1 cellular context compared by ENCODE assay signal in genomic region chr12:62466596-62467411, GRCh38.
TF ChIP-seq lines count a peak whose summit lies in the region.

TSS of gene MON2 (plus strand) at chr12:62466826. CDS start at chr12:62467208, 382 bp downstream.

TF ChIP-seq in K562, 482 proteins besides CTCF, POLR2A, EP300 and RAD21 (continued from another document and continues in another):
- TF ChIP-seq, protein P1, sequence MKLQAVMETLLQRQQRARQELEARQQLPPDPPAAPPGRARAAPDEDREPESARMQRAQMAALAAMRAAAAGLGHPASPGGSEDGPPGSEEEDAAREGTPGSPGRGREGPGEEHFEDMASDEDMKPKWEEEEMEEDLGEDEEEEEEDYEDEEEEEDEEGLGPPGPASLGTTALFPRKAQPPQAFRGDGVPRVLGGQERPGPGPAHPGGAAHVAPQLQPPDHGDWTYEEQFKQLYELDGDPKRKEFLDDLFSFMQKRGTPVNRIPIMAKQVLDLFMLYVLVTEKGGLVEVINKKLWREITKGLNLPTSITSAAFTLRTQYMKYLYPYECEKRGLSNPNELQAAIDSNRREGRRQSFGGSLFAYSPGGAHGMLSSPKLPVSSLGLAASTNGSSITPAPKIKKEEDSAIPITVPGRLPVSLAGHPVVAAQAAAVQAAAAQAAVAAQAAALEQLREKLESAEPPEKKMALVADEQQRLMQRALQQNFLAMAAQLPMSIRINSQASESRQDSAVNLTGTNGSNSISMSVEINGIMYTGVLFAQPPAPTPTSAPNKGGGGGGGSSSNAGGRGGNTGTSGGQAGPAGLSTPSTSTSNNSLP (IDR thresholded peaks at IDR 0.05; ENCODE audit: borderline replicate concordance, low read depth, low read length): no peak
- TF ChIP-seq ETS1 (conservative IDR thresholded peaks at IDR 0.05; ENCODE audit: control insufficient read depth, low read depth, low read length) (peak; percentile 82), ELF2 (CRISPR knock-in tag; IDR thresholded peaks at IDR 0.05) (peak; percentile 93), LCOR (CRISPR knock-in tag; IDR thresholded peaks at IDR 0.05) (0 out of 2 replicates have a peak, but pooled peaks have one; percentile 45), TSC22D4 (tag; IDR thresholded peaks at IDR 0.05) (no peak), MTA3 (IDR thresholded peaks at IDR 0.05; ENCODE audit: borderline replicate concordance) (0 out of 2 replicates have a peak, but pooled peaks have one; percentile 17), HCFC1 (IDR thresholded peaks at IDR 0.05; ENCODE audit: low read depth, low read length) (peak; percentile 73), ATF1 (CRISPR knock-in tag; IDR thresholded peaks at IDR 0.05) (no peak), ATF1 (tag; IDR thresholded peaks at IDR 0.05) (peak; percentile 94), ZNF407 (IDR thresholded peaks at IDR 0.05; ENCODE audit: low read depth) (no peak), TFAM (CRISPR knock-in tag; conservative IDR thresholded peaks at IDR 0.05) (no peak), ZNF282 (CRISPR knock-in tag; IDR thresholded peaks at IDR 0.05) (no peak), IRF9 (tag; IDR thresholded peaks at IDR 0.05) (no peak), JUN (IDR thresholded peaks at IDR 0.05; ENCODE audit: borderline replicate concordance, low read depth, low read length) (0 out of 2 replicates have a peak, but pooled peaks have one; percentile 20), JUN (CRISPR knock-in tag; IDR thresholded peaks at IDR 0.05; ENCODE audit: borderline replicate concordance) (no peak; the same call in 1 of the 2 replicates), TOE1 (IDR thresholded peaks at IDR 0.05; ENCODE audit: borderline replicate concordance) (no peak), TOE1 (CRISPR knock-in tag; IDR thresholded peaks at IDR 0.05; ENCODE audit: borderline replicate concordance, low read depth) (no peak), SIN3A (IDR thresholded peaks at IDR 0.05; ENCODE audit: borderline replicate concordance in 2 of 2, control insufficient read depth in 1 of 2, low read depth in 2 of 2, low read length in 2 of 2) (peak; percentile 53 to 82; a peak in 2 of 4 replicates), TAF15 (IDR thresholded peaks at IDR 0.05; ENCODE audit: low read depth, low read length) (no peak), L3MBTL2 (IDR thresholded peaks at IDR 0.05) (peak; percentile 79), TCF7 (IDR thresholded peaks at IDR 0.05; ENCODE audit: borderline replicate concordance) (peak; percentile 60; the same call in 1 of the 2 replicates), RHOXF2B (CRISPR knock-in tag; conservative IDR thresholded peaks at IDR 0.05) (no peak), TEAD1 (CRISPR knock-in tag; IDR thresholded peaks at IDR 0.05) (peak in 1 of 2 experiments; percentile 20; a peak in 2 of 4 replicates), NCOA6 (IDR thresholded peaks at IDR 0.05) (no peak), RBFOX2 (IDR thresholded peaks at IDR 0.05; ENCODE audit: low read depth, low read length) (peak; percentile 98), PHF8 (IDR thresholded peaks at IDR 0.05; ENCODE audit: borderline replicate concordance, low read length) (peak; percentile 99), IRF2 (CRISPR knock-in tag; IDR thresholded peaks at IDR 0.05) (no peak), PPARD (CRISPR knock-in tag; IDR thresholded peaks at IDR 0.05) (no peak)
- TF ChIP-seq, protein P2, sequence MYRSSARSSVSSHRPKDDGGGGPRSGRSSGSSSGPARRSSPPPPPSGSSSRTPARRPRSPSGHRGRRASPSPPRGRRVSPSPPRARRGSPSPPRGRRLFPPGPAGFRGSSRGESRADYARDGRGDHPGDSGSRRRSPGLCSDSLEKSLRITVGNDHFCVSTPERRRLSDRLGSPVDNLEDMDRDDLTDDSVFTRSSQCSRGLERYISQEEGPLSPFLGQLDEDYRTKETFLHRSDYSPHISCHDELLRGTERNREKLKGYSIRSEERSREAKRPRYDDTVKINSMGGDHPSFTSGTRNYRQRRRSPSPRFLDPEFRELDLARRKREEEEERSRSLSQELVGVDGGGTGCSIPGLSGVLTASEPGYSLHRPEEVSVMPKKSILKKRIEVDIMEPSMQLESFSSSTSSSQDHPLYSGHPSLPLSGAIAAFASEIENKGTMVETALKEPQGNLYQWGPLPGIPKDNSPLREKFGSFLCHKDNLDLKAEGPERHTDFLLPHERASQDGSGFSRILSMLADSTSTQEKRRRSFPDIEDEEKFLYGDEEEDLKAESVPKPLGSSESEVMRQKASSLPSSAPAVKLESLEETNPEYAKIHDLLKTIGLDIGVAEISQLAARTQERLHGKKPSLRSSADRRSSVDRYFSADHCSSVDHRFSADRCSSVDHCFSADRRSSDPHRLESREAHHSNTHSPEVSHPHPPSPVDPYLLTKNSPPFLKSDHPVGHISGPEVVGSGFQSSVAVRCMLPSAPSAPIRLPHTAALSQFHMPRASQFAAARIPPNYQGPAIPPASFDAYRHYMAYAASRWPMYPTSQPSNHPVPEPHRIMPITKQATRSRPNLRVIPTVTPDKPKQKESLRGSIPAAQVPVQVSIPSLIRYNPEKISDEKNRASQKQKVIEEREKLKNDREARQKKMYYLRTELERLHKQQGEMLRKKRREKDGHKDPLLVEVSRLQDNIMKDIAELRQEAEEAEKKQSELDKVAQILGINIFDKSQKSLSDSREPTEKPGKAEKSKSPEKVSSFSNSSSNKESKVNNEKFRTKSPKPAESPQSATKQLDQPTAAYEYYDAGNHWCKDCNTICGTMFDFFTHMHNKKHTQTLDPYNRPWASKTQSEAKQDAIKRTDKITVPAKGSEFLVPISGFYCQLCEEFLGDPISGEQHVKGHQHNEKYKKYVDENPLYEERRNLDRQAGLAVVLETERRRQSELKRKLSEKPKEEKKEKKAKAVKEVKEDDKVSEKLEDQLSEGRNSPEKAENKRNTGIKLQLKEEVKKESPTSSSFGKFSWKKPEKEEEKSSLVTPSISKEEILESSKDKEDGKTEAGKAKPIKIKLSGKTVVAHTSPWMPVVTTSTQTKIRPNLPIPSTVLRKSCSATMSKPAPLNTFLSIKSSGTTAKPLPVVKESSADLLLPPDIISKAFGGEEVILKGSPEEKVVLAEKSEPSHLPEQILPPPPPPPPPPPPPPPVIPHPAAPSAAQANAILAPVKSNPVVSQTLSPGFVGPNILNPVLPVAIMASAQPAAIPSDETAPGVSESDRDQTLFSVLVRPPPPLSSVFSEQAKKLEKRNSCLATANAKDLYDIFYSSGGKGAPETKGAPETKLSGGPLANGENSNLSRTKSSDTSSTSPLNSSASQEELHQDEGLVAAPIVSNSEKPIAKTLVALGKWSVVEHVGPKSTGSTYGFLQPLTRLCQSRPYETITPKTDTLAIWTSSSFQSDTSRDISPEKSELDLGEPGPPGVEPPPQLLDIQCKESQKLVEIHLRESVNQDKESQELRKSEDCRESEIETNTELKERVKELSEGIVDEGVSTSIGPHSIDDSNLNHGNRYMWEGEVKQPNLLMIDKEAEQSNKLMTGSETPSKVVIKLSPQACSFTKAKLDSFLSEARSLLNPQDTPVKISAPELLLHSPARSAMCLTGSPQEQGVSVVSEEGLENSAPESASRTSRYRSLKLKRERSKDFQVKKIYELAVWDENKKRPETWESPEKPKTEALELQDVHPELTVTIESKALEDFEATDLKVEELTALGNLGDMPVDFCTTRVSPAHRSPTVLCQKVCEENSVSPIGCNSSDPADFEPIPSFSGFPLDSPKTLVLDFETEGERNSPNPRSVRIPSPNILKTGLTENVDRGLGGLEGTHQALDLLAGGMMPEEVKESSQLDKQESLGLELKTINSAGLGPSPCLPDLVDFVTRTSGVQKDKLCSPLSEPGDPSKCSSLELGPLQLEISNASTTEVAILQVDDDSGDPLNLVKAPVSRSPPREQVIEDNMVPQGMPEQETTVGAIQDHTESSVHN (IDR thresholded peaks at IDR 0.05; ENCODE audit: borderline replicate concordance in 1 of 2, low read depth in 1 of 2): no peak
- TF ChIP-seq, protein P3, sequence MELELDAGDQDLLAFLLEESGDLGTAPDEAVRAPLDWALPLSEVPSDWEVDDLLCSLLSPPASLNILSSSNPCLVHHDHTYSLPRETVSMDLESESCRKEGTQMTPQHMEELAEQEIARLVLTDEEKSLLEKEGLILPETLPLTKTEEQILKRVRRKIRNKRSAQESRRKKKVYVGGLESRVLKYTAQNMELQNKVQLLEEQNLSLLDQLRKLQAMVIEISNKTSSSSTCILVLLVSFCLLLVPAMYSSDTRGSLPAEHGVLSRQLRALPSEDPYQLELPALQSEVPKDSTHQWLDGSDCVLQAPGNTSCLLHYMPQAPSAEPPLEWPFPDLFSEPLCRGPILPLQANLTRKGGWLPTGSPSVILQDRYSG (tag; conservative IDR thresholded peaks at IDR 0.05; ENCODE audit: low read depth): no peak
